In genomic region chr7:91288208-91288824, GRCh38 we compare ENCODE assay signal across 8 cellular contexts. TPM values are rescaled to one million over a fixed set of nuclear protein-coding genes. Genes with fewer than 3 reads are reported as not detected.
A peak's percentile ranks its signal among the peaks of the same experiment; 100 is the strongest.
DNase-seq lines count a peak whose midpoint lies in the region; ATAC-seq and TF ChIP-seq lines count a peak whose summit lies in the region.

No MANE protein-coding gene starts in this region.

- no peaks in the 10 kb centered on the region for H3K9me3 Mint-ChIP-seq in nephron progenitor cell

- no peak overlapping the region for H3K4me3 Mint-ChIP-seq in nephron progenitor cell

- TF ChIP-seq CTCF in AG09309 (IDR thresholded peaks at IDR 0.05; ENCODE audit: control insufficient read depth, insufficient read depth, low read depth, low read length, missing control alignments) (peak; percentile 21), NB4 (IDR thresholded peaks at IDR 0.05; ENCODE audit: low read depth, low read length) (peak; percentile 82), choroid plexus epithelial cell (conservative IDR thresholded peaks at IDR 0.05; ENCODE audit: low read depth, low read length) (peak; percentile 69), nephron progenitor cell (IDR thresholded peaks at IDR 0.05) (peak; percentile 27)

- H3K27me3 Mint-ChIP-seq in nephron progenitor cell (ENCODE audit: low read depth, poor library complexity) = peaks cover 3% of the 10 kb centered on the region

- H3K9me3 ChIP-seq in MG63 = no peaks in the 10 kb centered on the region

- H3K4me3 ChIP-seq in AG09309 (ENCODE audit: control insufficient read depth, low read depth, low read length) = no peak overlapping the region
- H3K4me3 ChIP-seq in NB4 (ENCODE audit: low read depth, low read length) = no peak overlapping the region
- no peak overlapping the region for H3K4me3 ChIP-seq in choroid plexus epithelial cell (ENCODE audit: low read depth, low read length)
- H3K4me3 ChIP-seq in MG63 = no peak overlapping the region

- ATAC-seq in GM18868 (IDR thresholded peaks at IDR 0.05; ENCODE audit: unreplicated experiment) = peak; percentile 70
- no peak for ATAC-seq in HG03469 (IDR thresholded peaks at IDR 0.05; ENCODE audit: unreplicated experiment)

- TF ChIP-seq POLR2A in NB4 (IDR thresholded peaks at IDR 0.05; ENCODE audit: extremely low read depth, insufficient read length) = no peak

- no peak overlapping the region for H3K27ac Mint-ChIP-seq in nephron progenitor cell

- no peaks in the 10 kb centered on the region for H3K36me3 ChIP-seq in MG63

- peaks cover 22% of the 10 kb centered on the region for H3K4me1 Mint-ChIP-seq in nephron progenitor cell

- no peaks in the 10 kb centered on the region for H3K36me3 Mint-ChIP-seq in nephron progenitor cell (ENCODE audit: low read depth)

- H3K27me3 ChIP-seq in MG63 = no peaks in the 10 kb centered on the region

- DNase-seq in AG09309 (ENCODE audit: low read depth) = no peak
- peak; percentile 64 for DNase-seq in NB4 (ENCODE audit: low read depth)
- DNase-seq in choroid plexus epithelial cell (ENCODE audit: low read depth) = peak; percentile 53
- peak; percentile 29 for DNase-seq in nephron progenitor cell
- no peak for DNase-seq in activated gamma-delta T cell treated with Interleukin-2 at 50 U/mL for 16 hours
- no peak for DNase-seq in MG63

RNA-seq across cellular contexts. Expression of gene FZD1, which starts 24.1 kb away (rescaled TPM):
- total RNA-seq in MG63 (2014; rRNA removed; shearing (Covaris generic); ENCODE audit: low replicate concordance) = 2.3 and 3.9 TPM in 2 replicates

Comparison
In these comparisons a context has a peak if more than half of its experiments do, and no peak if none do; other contexts are left out.
1. DNase-seq: peak in NB4 (single experiment), choroid plexus epithelial cell (single experiment) and nephron progenitor cell (single experiment); none in AG09309 (single experiment), activated gamma-delta T cell treated with Interleukin-2 at 50 U/mL for 16 hours (single experiment) and MG63 (single experiment).
2. CTCF ChIP-seq: peak in every context shown above with its lines; median percentile 82 in NB4; 69 in choroid plexus epithelial cell; 27 in nephron progenitor cell; 21 in AG09309.